ENCODE assay signal across 8 cellular contexts in genomic region chr4:4677825-4678522, GRCh38.
A peak's percentile ranks its signal among the peaks of the same experiment; 100 is the strongest.
DNase-seq lines count a peak whose midpoint lies in the region; ATAC-seq, FAIRE-seq and TF ChIP-seq lines count a peak whose summit lies in the region.

No MANE protein-coding gene starts in this region.

- no peak overlapping the region for H2AK5ac ChIP-seq in neuronal stem cell (ENCODE audit: low read depth, low read length)

- no peak overlapping the region for H3K9ac ChIP-seq in MM.1S (ENCODE audit: low read length)
- no peak overlapping the region for H3K9ac ChIP-seq in endothelial cell of umbilical vein (replicated peaks; ENCODE audit: extremely low read depth, insufficient read depth, low read length)
- H3K9ac ChIP-seq in neuronal stem cell (ENCODE audit: low read depth, low read length, poor library complexity) = no peak overlapping the region

- CTCF ChIA-PET in endothelial cell of umbilical vein (lab: Charles Lee) = interaction anchor here (0.6 to 1.9 kb wide), 8 partner anchors 10 to 442 kb away, joined by 3 to 11 read pairs (median 4); no protein-coding TSS in a partner anchor

- H3K9me3 ChIP-seq in MM.1S (replicated peaks; ENCODE audit: insufficient read depth, low read length) (no peaks in the 10 kb centered on the region), endothelial cell of umbilical vein (replicated peaks; ENCODE audit: control insufficient read depth, insufficient read depth, low read length) (no peaks in the 10 kb centered on the region), neuronal stem cell (replicated peaks in 1 of 2; ENCODE audit: control insufficient read depth in 2 of 2, insufficient read depth in 1 of 2, low read depth in 1 of 2, low read length in 2 of 2) (no peaks in the 10 kb centered on the region)

- H2AFZ ChIP-seq in MM.1S (ENCODE audit: low read length) (no peak overlapping the region), endothelial cell of umbilical vein (ENCODE audit: low read depth, low read length) (no peak overlapping the region), neuronal stem cell (ENCODE audit: low read length) (peak overlapping the region; percentile 13)

- H2BK15ac ChIP-seq in neuronal stem cell (ENCODE audit: low read length) = no peak overlapping the region

- H3K4me2 ChIP-seq in MM.1S (ENCODE audit: low read depth, low read length) (no peak overlapping the region), endothelial cell of umbilical vein (ENCODE audit: insufficient read depth, low read length) (no peak overlapping the region), neuronal stem cell (ENCODE audit: insufficient read depth, low read length, poor library complexity, severe bottlenecking) (no peak overlapping the region)

- POLR2A ChIA-PET in endothelial cell of umbilical vein (lab: Charles Lee) = no interaction called here

- intact Hi-C loops in endothelial cell of umbilical vein (cut with micrococcal nuclease) = no loop called here

- H4K91ac ChIP-seq in neuronal stem cell (ENCODE audit: low read depth, low read length, poor library complexity) = no peak overlapping the region

- no peaks in the 10 kb centered on the region for H4K20me1 ChIP-seq in MM.1S (ENCODE audit: insufficient read depth, low read length)
- H4K20me1 ChIP-seq in endothelial cell of umbilical vein (replicated peaks; ENCODE audit: control insufficient read depth, extremely low read depth, insufficient read depth, low read length) = no peaks in the 10 kb centered on the region

- no peak overlapping the region for H4K8ac ChIP-seq in neuronal stem cell (ENCODE audit: low read depth, low read length)

- H2BK120ac ChIP-seq in neuronal stem cell (ENCODE audit: low read depth, low read length) = no peak overlapping the region

- no CpG with 5 or more reads among the region's 16 CpGs for WGBS in neuronal stem cell (ENCODE audit: extremely low coverage in 2 of 2, insufficient read length in 2 of 2, insufficient replicate concordance in 1 of 2), 2 donors

- no peak overlapping the region for H3K18ac ChIP-seq in neuronal stem cell (ENCODE audit: low read length)

- peaks cover 0 to 2% (median 0%) of the 10 kb centered on the region in 3 donors for H3K27me3 Mint-ChIP-seq in immature natural killer cell (ENCODE audit: low read depth in 3 of 3)

- in situ Hi-C loops in G401 (cut with HindIII; ENCODE audit: low sequenced_read_pairs) = no loop called here

- H3K4me3 Mint-ChIP-seq in immature natural killer cell = no peak overlapping the region

- H3K14ac ChIP-seq in neuronal stem cell (ENCODE audit: low read length) = no peak overlapping the region

- no peak overlapping the region for H3K4me3 ChIP-seq in MM.1S (ENCODE audit: low read length)
- H3K4me3 ChIP-seq in endothelial cell of umbilical vein (replicated peaks in 1 of 3; ENCODE audit: insufficient read depth in 1 of 3, low read depth in 1 of 3, low read length in 3 of 3) = no peak overlapping the region
- H3K4me3 ChIP-seq in neuronal stem cell (ENCODE audit: low read length in 2 of 2) = no peak overlapping the region

- dilution Hi-C loops in endothelial cell of umbilical vein (cut with MboI; ENCODE audit: extremely low pct_ligation_motif_present, low sequenced_read_pairs) = no loop called here

- H2BK5ac ChIP-seq in neuronal stem cell (ENCODE audit: low read length) = no peak overlapping the region

- peak; percentile 40 for TF ChIP-seq CTCF in MM.1S (IDR thresholded peaks at IDR 0.05; ENCODE audit: low read length)
- TF ChIP-seq CTCF in endothelial cell of umbilical vein (IDR thresholded peaks at IDR 0.05; ENCODE audit: extremely low read depth in 1 of 2, insufficient read depth in 1 of 2, low read depth in 1 of 2, low read length in 2 of 2) = peak; percentile 22 to 39

- no peak overlapping the region for H3K23ac ChIP-seq in neuronal stem cell (ENCODE audit: low read depth, low read length, poor library complexity)

- no peaks in the 10 kb centered on the region for H3K79me1 ChIP-seq in neuronal stem cell (ENCODE audit: low read depth, low read length)

- no peaks in the 10 kb centered on the region for H3K9me3 Mint-ChIP-seq in immature natural killer cell

- no peaks in the 10 kb centered on the region for H3K9me1 ChIP-seq in endothelial cell of umbilical vein (replicated peaks; ENCODE audit: control insufficient read depth, extremely low read depth, insufficient read depth, low read length)

- H3K36me3 Mint-ChIP-seq in immature natural killer cell = peaks cover 0 to 4% (median 4%) of the 10 kb centered on the region in 3 donors

- no peaks in the 10 kb centered on the region for H3K4me1 Mint-ChIP-seq in immature natural killer cell

- no peaks in the 10 kb centered on the region for H3F3A ChIP-seq in MM.1S (ENCODE audit: insufficient read depth, low read length)

- no peaks in the 10 kb centered on the region for H3K9me2 ChIP-seq in MM.1S (replicated peaks; ENCODE audit: insufficient read depth, low read length)

- no peak overlapping the region for H2BK12ac ChIP-seq in neuronal stem cell (ENCODE audit: low read length)

- no peak overlapping the region for H3K4ac ChIP-seq in neuronal stem cell (ENCODE audit: low read length)

- H3K27ac ChIP-seq in MM.1S (ENCODE audit: low read length) (no peak overlapping the region), endothelial cell of umbilical vein (ENCODE audit: insufficient read depth, low read depth, low read length) (no peak overlapping the region), neuronal stem cell (replicated peaks; ENCODE audit: low read length) (no peak overlapping the region)

- no TSS peak for BruUV-seq in endothelial cell of umbilical vein (replicated peaks; lab: Mats Ljungman, UMichigan)

- ATAC-seq in GM19452 (IDR thresholded peaks at IDR 0.05; ENCODE audit: unreplicated experiment) = no peak

- H3K4me1 ChIP-seq in MM.1S (ENCODE audit: low read length) (no peaks in the 10 kb centered on the region), endothelial cell of umbilical vein (ENCODE audit: control insufficient read depth, extremely low read depth, insufficient read depth, low read length) (no peaks in the 10 kb centered on the region), neuronal stem cell (ENCODE audit: control insufficient read depth in 2 of 2, insufficient read depth in 1 of 2, low read depth in 1 of 2, low read length in 2 of 2) (peaks cover 0 to 5% of the 10 kb centered on the region in 2 donors)

- no peaks in the 10 kb centered on the region for H3K36me3 ChIP-seq in MM.1S (replicated peaks; ENCODE audit: insufficient read depth, low read length)
- no peaks in the 10 kb centered on the region for H3K36me3 ChIP-seq in endothelial cell of umbilical vein (ENCODE audit: control insufficient read depth in 2 of 2, extremely low read depth in 1 of 2, insufficient read depth in 2 of 2, low read length in 2 of 2)
- no peaks in the 10 kb centered on the region for H3K36me3 ChIP-seq in neuronal stem cell (replicated peaks in 1 of 2; ENCODE audit: control insufficient read depth in 2 of 2, insufficient read depth in 2 of 2, low read length in 2 of 2)

- H3K79me2 ChIP-seq in MM.1S (ENCODE audit: low read length) (no peaks in the 10 kb centered on the region), endothelial cell of umbilical vein (ENCODE audit: control insufficient read depth, insufficient read depth, low read length) (no peaks in the 10 kb centered on the region)

- no peaks in the 10 kb centered on the region for H3K27me3 ChIP-seq in MM.1S (replicated peaks; ENCODE audit: insufficient read depth, low read length)
- peaks cover 12 to 18% of the 10 kb centered on the region in 2 experiments for H3K27me3 ChIP-seq in endothelial cell of umbilical vein (ENCODE audit: control insufficient read depth in 2 of 2, insufficient read depth in 2 of 2, low read length in 2 of 2)
- no peaks in the 10 kb centered on the region for H3K27me3 ChIP-seq in neuronal stem cell (ENCODE audit: control insufficient read depth in 3 of 3, insufficient read depth in 3 of 3, low read depth in 1 of 3, low read length in 3 of 3)

- peak; percentile 30 for DNase-seq in G401 (ENCODE audit: low spot score)
- no peak for DNase-seq in MM.1S
- DNase-seq in endothelial cell of umbilical vein (ENCODE audit: low read depth, low spot score) = peak; percentile 25
- DNase-seq in neuronal stem cell (ENCODE audit: low spot score) = peak; percentile 40
- no peak for DNase-seq in immature natural killer cell
- no peak for DNase-seq in NCI-H1436 (lab: John Stamatoyannopoulos, UW)
- no peak for DNase-seq in NCI-H1105 (lab: John Stamatoyannopoulos, UW)

- H3K27ac Mint-ChIP-seq in immature natural killer cell = no peak overlapping the region

- no peak for TF ChIP-seq POLR2A in endothelial cell of umbilical vein (IDR thresholded peaks at IDR 0.05; ENCODE audit: low read depth, low read length)

- no peak for FAIRE-seq in endothelial cell of umbilical vein (lab: Jason Lieb, UNC)

TF ChIP-seq in endothelial cell of umbilical vein, 7 proteins besides CTCF, POLR2A, EP300 and RAD21:
- TF ChIP-seq JUN (IDR thresholded peaks at IDR 0.05; ENCODE audit: borderline replicate concordance, insufficient read depth, insufficient read length, low read depth) (no peak), EZH2 (IDR thresholded peaks at IDR 0.05; ENCODE audit: borderline replicate concordance, low read depth, low read length, severe bottlenecking) (peak; percentile 14)

Comparison
In these comparisons a context has a peak if more than half of its experiments do, and no peak if none do; other contexts are left out.
1. DNase-seq: peak in G401 (single experiment), endothelial cell of umbilical vein (single experiment) and neuronal stem cell (single experiment); none in MM.1S (single experiment), immature natural killer cell (0 of 3), NCI-H1436 (single experiment) and NCI-H1105 (single experiment).